Comparison of ENCODE assay signal across 18 cellular contexts in genomic region chr2:200943527-200944120, GRCh38. TPM values are rescaled to one million over a fixed set of nuclear protein-coding genes. Genes with fewer than 3 reads are reported as not detected.
DNase-seq lines count a peak whose midpoint lies in the region; ATAC-seq and TF ChIP-seq lines count a peak whose summit lies in the region.
"Had no signal": no experiment of that assay in that cellular context is flagged by ENCODE, and none has a peak within 500 bp of the region (broad histone marks: within the 10 kb centered on the region; RNA-seq: fewer than 3 reads in every experiment).

No MANE protein-coding gene starts in this region.

- no peak overlapping the region for H3K4ac ChIP-seq in H9 (ENCODE audit: low read depth, low read length)

- no peak overlapping the region for H3K9ac ChIP-seq in H9 (ENCODE audit: extremely low read depth, insufficient read length, low read length)

- H3K27ac ChIP-seq in RWPE2 (ENCODE audit: poor library complexity, severe bottlenecking) (peak overlapping the region; percentile 64), H9 (ENCODE audit: insufficient read length, low read depth, low read length) (no peak overlapping the region), esophagus squamous epithelium (no peak overlapping the region)
- H3K27ac ChIP-seq: dorsolateral prefrontal cortex, left lung, ovary, uterus had no signal

- H2BK20ac ChIP-seq in H9 (ENCODE audit: low read depth, low read length, poor library complexity, severe bottlenecking) = no peak overlapping the region

- H2BK12ac ChIP-seq in H9 (ENCODE audit: insufficient read length, low read depth, low read length) = no peak overlapping the region

- no peaks in the 10 kb centered on the region for H3K27me3 Mint-ChIP-seq in stimulated activated naive CD8-positive, alpha-beta T cell treated with anti-CD3 and anti-CD28 coated beads, Interleukin-15, Interleukin-2, amounts not matched to agents 100 ng/mL and 50 ng/mL, for 24 hours
- H3K27me3 Mint-ChIP-seq in H9 (ENCODE audit: low read depth) = no peaks in the 10 kb centered on the region

- TF ChIP-seq POLR2A in esophagus squamous epithelium (IDR thresholded peaks at IDR 0.05) = no peak

- H3K27ac Mint-ChIP-seq in stimulated activated naive CD8-positive, alpha-beta T cell treated with anti-CD3 and anti-CD28 coated beads, Interleukin-15, Interleukin-2, amounts not matched to agents 100 ng/mL and 50 ng/mL, for 24 hours = peak overlapping the region; percentile 89
- no peak overlapping the region; a peak in 1 of 7 replicates for H3K27ac Mint-ChIP-seq in H9

- H3K56ac ChIP-seq in H9 (ENCODE audit: insufficient read length, low read depth, low read length) = no peak overlapping the region

- H3K4me2 ChIP-seq in H9 (ENCODE audit: insufficient read depth, insufficient read length, low read length) = no peak overlapping the region

- H3K9me3 ChIP-seq in RWPE2 (ENCODE audit: severe bottlenecking) = no peaks in the 10 kb centered on the region
- no peaks in the 10 kb centered on the region for H3K9me3 ChIP-seq in H9 (ENCODE audit: control insufficient read depth, low read depth, low read length)
- no peaks in the 10 kb centered on the region for H3K9me3 ChIP-seq in esophagus squamous epithelium
- H3K9me3 ChIP-seq: left lung, ovary, SJSA1, uterus had no signal

- H2BK5ac ChIP-seq in H9 (ENCODE audit: insufficient read length, low read length) = no peak overlapping the region

- no peak overlapping the region for H3K23ac ChIP-seq in H9 (ENCODE audit: insufficient read length, low read depth, low read length)

- H3T11ph ChIP-seq in H9 (ENCODE audit: low read length) = no peak overlapping the region

- H3K4me3 Mint-ChIP-seq in stimulated activated naive CD8-positive, alpha-beta T cell treated with anti-CD3 and anti-CD28 coated beads, Interleukin-15, Interleukin-2, amounts not matched to agents 100 ng/mL and 50 ng/mL, for 24 hours = no peak overlapping the region
- no peak overlapping the region for H3K4me3 Mint-ChIP-seq in H9

- no peak overlapping the region for H2BK15ac ChIP-seq in H9 (ENCODE audit: low read depth, low read length)

- peaks cover 19% of the 10 kb centered on the region for H3K4me1 ChIP-seq in RWPE2 (ENCODE audit: insufficient read depth, poor library complexity, severe bottlenecking)
- no peaks in the 10 kb centered on the region for H3K4me1 ChIP-seq in H9 (ENCODE audit: insufficient read depth, low read length)
- H3K4me1 ChIP-seq in esophagus squamous epithelium = no peaks in the 10 kb centered on the region
- H3K4me1 ChIP-seq: left lung, uterus had no signal

- no peak overlapping the region for H3K18ac ChIP-seq in H9 (ENCODE audit: insufficient read length, low read depth, low read length)

- H3K4me3 ChIP-seq in RWPE2 (ENCODE audit: severe bottlenecking) (no peak overlapping the region), esophagus squamous epithelium (no peak overlapping the region)
- H3K4me3 ChIP-seq: dorsolateral prefrontal cortex, left lung, ovary, SJSA1, uterus had no signal

- no peaks in the 10 kb centered on the region for H3K9me3 Mint-ChIP-seq in stimulated activated naive CD8-positive, alpha-beta T cell treated with anti-CD3 and anti-CD28 coated beads, Interleukin-15, Interleukin-2, amounts not matched to agents 100 ng/mL and 50 ng/mL, for 24 hours
- H3K9me3 Mint-ChIP-seq in H9 = no peaks in the 10 kb centered on the region

- H3K14ac ChIP-seq in H9 (ENCODE audit: insufficient read depth, low read length) = no peak overlapping the region

- H3K79me1 ChIP-seq in H9 (ENCODE audit: insufficient read depth, low read depth, low read length, poor library complexity, severe bottlenecking) = no peaks in the 10 kb centered on the region

- H3K4me1 Mint-ChIP-seq in stimulated activated naive CD8-positive, alpha-beta T cell treated with anti-CD3 and anti-CD28 coated beads, Interleukin-15, Interleukin-2, amounts not matched to agents 100 ng/mL and 50 ng/mL, for 24 hours (ENCODE audit: low read depth) = peaks cover 26% of the 10 kb centered on the region
- H3K4me1 Mint-ChIP-seq in H9 = no peaks in the 10 kb centered on the region

- no peak overlapping the region for H4K5ac ChIP-seq in H9 (ENCODE audit: insufficient read length, low read depth, low read length)

- ATAC-seq in stimulated activated naive CD8-positive, alpha-beta T cell treated with anti-CD3 and anti-CD28 coated beads, Interleukin-15, Interleukin-2, amounts not matched to agents 100 U/mL and 50 U/mL, for 24 hours = no peak
- ATAC-seq in RWPE2 (ENCODE audit: low read depth) (no peak), GM21723 (IDR thresholded peaks at IDR 0.05; ENCODE audit: unreplicated experiment) (no peak), HG03135 (IDR thresholded peaks at IDR 0.05; ENCODE audit: unreplicated experiment) (no peak)
- ATAC-seq: left lung had no signal

- no peaks in the 10 kb centered on the region for H4K20me1 ChIP-seq in H9 (ENCODE audit: control insufficient read depth, insufficient read depth, insufficient read length)

- H4K91ac ChIP-seq in H9 (ENCODE audit: insufficient read length, low read depth, low read length) = no peak overlapping the region

- H3K36me3 ChIP-seq in RWPE2 (ENCODE audit: low read depth) = peaks cover 95% of the 10 kb centered on the region
- peaks cover 0 to 98% (median 5%) of the 10 kb centered on the region in 3 donors for H3K36me3 ChIP-seq in esophagus squamous epithelium
- H3K36me3 ChIP-seq: ovary, uterus had no signal

- no CpG with 5 or more reads among the region's 1 CpG for WGBS in H9 (ENCODE audit: extremely low coverage, insufficient read length, low lambda C conversion rate)
- WGBS in esophagus squamous epithelium, 2 donors = 20 to 55% methylated on average over 1 of the region's 1 CpG

- DNase-seq in stimulated activated naive CD8-positive, alpha-beta T cell treated with anti-CD3 and anti-CD28 coated beads, Interleukin-15, Interleukin-2, amounts not matched to agents 100 U/mL and 50 U/mL, for 24 hours = no peak
- no peak for DNase-seq in RWPE2 (ENCODE audit: low spot score)
- DNase-seq in iris pigment epithelial cell (ENCODE audit: low read depth) = peak; percentile 59
- no peak for DNase-seq in H9
- no peak for DNase-seq in esophagus squamous epithelium (lab: John Stamatoyannopoulos, UW)
- DNase-seq: activated CD4-positive, CD25-positive, alpha-beta regulatory T cell; dorsolateral prefrontal cortex; left lung; NCI-H1417; NCI-H2171; ovary; stimulated activated CD4-positive, alpha-beta T cell treated with anti-CD3 and anti-CD28 coated beads, Interleukin-2, amount 100 ng/mL, for 24 hours; substantia nigra; uterus had no signal

- no peak overlapping the region for H2AFZ ChIP-seq in H9 (ENCODE audit: low read length)

- H2AK5ac ChIP-seq in H9 (ENCODE audit: insufficient read length, low read length) = no peak overlapping the region

- TF ChIP-seq CTCF in RWPE2 (IDR thresholded peaks at IDR 0.05; ENCODE audit: poor library complexity, severe bottlenecking) (no peak), H9 (conservative IDR thresholded peaks at IDR 0.05) (no peak), esophagus squamous epithelium (IDR thresholded peaks at IDR 0.05) (no peak)

- no peaks in the 10 kb centered on the region for H3K79me2 ChIP-seq in H9 (ENCODE audit: insufficient read depth, low read length)

- H3K27me3 ChIP-seq in RWPE2 (ENCODE audit: insufficient read depth, poor library complexity, severe bottlenecking) = no peaks in the 10 kb centered on the region
- H3K27me3 ChIP-seq in H9 (ENCODE audit: insufficient read depth, low read length) = no peaks in the 10 kb centered on the region
- no peaks in the 10 kb centered on the region for H3K27me3 ChIP-seq in esophagus squamous epithelium
- H3K27me3 ChIP-seq: dorsolateral prefrontal cortex, left lung, ovary, SJSA1, uterus had no signal

- H3K36me3 Mint-ChIP-seq in stimulated activated naive CD8-positive, alpha-beta T cell treated with anti-CD3 and anti-CD28 coated beads, Interleukin-15, Interleukin-2, amounts not matched to agents 100 ng/mL and 50 ng/mL, for 24 hours (ENCODE audit: low read depth) = peaks cover 68% of the 10 kb centered on the region
- peaks cover 20 to 72% (median 65%) of the 10 kb centered on the region in 3 experiments for H3K36me3 Mint-ChIP-seq in H9 (ENCODE audit: insufficient read depth in 1 of 3, low read depth in 3 of 3)

- no peak overlapping the region for H2BK120ac ChIP-seq in H9 (ENCODE audit: low read depth, low read length, poor library complexity, severe bottlenecking)

- intact Hi-C loops in esophagus squamous epithelium (cut with DNase I) = no loop called here

- no peak overlapping the region for H4K8ac ChIP-seq in H9 (replicated peaks; ENCODE audit: insufficient read length, low read depth, low read length)

- no peaks in the 10 kb centered on the region for H3K23me2 ChIP-seq in H9 (ENCODE audit: insufficient read length, low read depth, low read length, poor library complexity, severe bottlenecking)

RNA-seq across cellular contexts. Expression of gene ORC2, which starts 19.8 kb away (rescaled TPM):
- 61.8 and 65.2 TPM in 2 replicates for total RNA-seq in H9 (2021)
- 10 to 100 TPM in 3 of 4 donors, 1 to 10 TPM in 1; 6.2 to 22.5 (median 12.9) TPM for total RNA-seq in esophagus squamous epithelium

RNA-seq across cellular contexts. Expression of gene NIF3L1, which starts 54.5 kb away (rescaled TPM):
- total RNA-seq in H9 (2021) (55.4 and 56.5 TPM in 2 replicates), esophagus squamous epithelium (10 to 100 TPM; 13.5 to 24.0 (median 19.2) TPM)

RNA-seq across cellular contexts. Expression of gene PPIL3, which starts 54.7 kb away (rescaled TPM):
- total RNA-seq in H9 (2021) (56.5 and 63.4 TPM in 2 replicates), esophagus squamous epithelium (10 to 100 TPM; 10.2 to 31.5 (median 12.8) TPM)
